8 cellular contexts compared by ENCODE assay signal in genomic region chr11:124069429-124070401, GRCh38. TPM values are rescaled to one million over a fixed set of nuclear protein-coding genes. Genes with fewer than 3 reads are reported as not detected.
A peak's percentile ranks its signal among the peaks of the same experiment; 100 is the strongest.
DNase-seq lines count a peak whose midpoint lies in the region; ATAC-seq and TF ChIP-seq lines count a peak whose summit lies in the region.

No MANE protein-coding gene starts in this region.

- TF ChIP-seq CTCF in fibroblast of villous mesenchyme (IDR thresholded peaks at IDR 0.05; ENCODE audit: insufficient read depth, low read depth, low read length) (peak; percentile 82), parathyroid adenoma (IDR thresholded peaks at IDR 0.05) (peak; percentile 28)

- H3K36me3 Mint-ChIP-seq in activated CD8-positive, alpha-beta memory T cell treated with anti-CD3 and anti-CD28 coated beads, Interleukin-2, amount 10 ng/mL, durations not matched to agents 7 days and 5 days = no peaks in the 10 kb centered on the region

- no peak overlapping the region for H3K27ac ChIP-seq in parathyroid adenoma

- H3K79me2 ChIP-seq in parathyroid adenoma = no peaks in the 10 kb centered on the region

- peak overlapping the region; percentile 31 for H3K4me3 Mint-ChIP-seq in activated CD8-positive, alpha-beta memory T cell treated with anti-CD3 and anti-CD28 coated beads, Interleukin-2, amount 10 ng/mL, durations not matched to agents 7 days and 5 days

- no peaks in the 10 kb centered on the region for H3K9me3 Mint-ChIP-seq in activated CD8-positive, alpha-beta memory T cell treated with anti-CD3 and anti-CD28 coated beads, Interleukin-2, amount 10 ng/mL, durations not matched to agents 7 days and 5 days (ENCODE audit: low read depth)

- no peak overlapping the region for H3K9ac ChIP-seq in parathyroid adenoma

- H3K4me1 ChIP-seq in parathyroid adenoma = no peaks in the 10 kb centered on the region

- CTCF ChIA-PET in activated CD8-positive, alpha-beta memory T cell treated with anti-CD3 and anti-CD28 coated beads, Interleukin-2, amount 10 ng/mL, durations not matched to agents 7 days and 5 days (lab: Charles Lee) = interaction anchor here (1.0 to 2.9 kb wide), 9 partner anchors 12 to 516 kb away, joined by 3 to 22 read pairs (median 3); partner anchors contain the start of gene VWA5A

- ATAC-seq in GM18511 (IDR thresholded peaks at IDR 0.05; ENCODE audit: unreplicated experiment) (peak; percentile 74), HG02981 (IDR thresholded peaks at IDR 0.05; ENCODE audit: unreplicated experiment) (peak; percentile 75)
- peak; percentile 96 for ATAC-seq in activated CD8-positive, alpha-beta memory T cell treated with anti-CD3 and anti-CD28 coated beads, Interleukin-2, amount 10 ng/mL, durations not matched to agents 7 days and 5 days

- DNase-seq in Ammon's horn (ENCODE audit: low spot score) (peak; percentile 73), NCI-H226 (peak; percentile 4), fibroblast of villous mesenchyme (ENCODE audit: low read depth) (peak; percentile 64), mucosa of gallbladder (ENCODE audit: low spot score) (no peak)
- DNase-seq in activated CD8-positive, alpha-beta memory T cell treated with anti-CD3 and anti-CD28 coated beads, Interleukin-2, amount 10 ng/mL, durations not matched to agents 7 days and 5 days = peak; percentile 75

- no peak overlapping the region for H3K27ac Mint-ChIP-seq in activated CD8-positive, alpha-beta memory T cell treated with anti-CD3 and anti-CD28 coated beads, Interleukin-2, amount 10 ng/mL, durations not matched to agents 7 days and 5 days

- no peaks in the 10 kb centered on the region for H3K36me3 ChIP-seq in parathyroid adenoma (ENCODE audit: control insufficient read depth, insufficient read depth, low read length)

- no peaks in the 10 kb centered on the region for H3K27me3 ChIP-seq in parathyroid adenoma (ENCODE audit: control insufficient read depth, insufficient read depth, low read length)

- no peak overlapping the region for H2AFZ ChIP-seq in parathyroid adenoma

- peaks cover 15% of the 10 kb centered on the region for H3K4me1 Mint-ChIP-seq in activated CD8-positive, alpha-beta memory T cell treated with anti-CD3 and anti-CD28 coated beads, Interleukin-2, amount 10 ng/mL, durations not matched to agents 7 days and 5 days

- no peaks in the 10 kb centered on the region for H3K9me3 ChIP-seq in parathyroid adenoma (ENCODE audit: control insufficient read depth, low read length)

- H3K4me2 ChIP-seq in parathyroid adenoma (ENCODE audit: low read length) = no peak overlapping the region

- H3K27me3 Mint-ChIP-seq in activated CD8-positive, alpha-beta memory T cell treated with anti-CD3 and anti-CD28 coated beads, Interleukin-2, amount 10 ng/mL, durations not matched to agents 7 days and 5 days = peaks cover 19% of the 10 kb centered on the region

- H3K4me3 ChIP-seq in fibroblast of villous mesenchyme (ENCODE audit: low read depth, low read length) (peak overlapping the region; percentile 42), parathyroid adenoma (ENCODE audit: low read depth, low read length) (no peak overlapping the region)

RNA-seq across cellular contexts. Expression of gene OR10G7, which starts 28.6 kb away (rescaled TPM):
- total RNA-seq in activated CD8-positive, alpha-beta memory T cell treated with anti-CD3 and anti-CD28 coated beads, Interleukin-2, amount 10 ng/mL, durations not matched to agents 7 days and 5 days = not detected
- total RNA-seq in fibroblast of villous mesenchyme (not detected in 2 replicates), mucosa of gallbladder (not detected)

RNA-seq across cellular contexts. Expression of gene OR10G8, which starts 43.1 kb away (rescaled TPM):
- not detected for total RNA-seq in activated CD8-positive, alpha-beta memory T cell treated with anti-CD3 and anti-CD28 coated beads, Interleukin-2, amount 10 ng/mL, durations not matched to agents 7 days and 5 days
- total RNA-seq in fibroblast of villous mesenchyme = not detected in 2 replicates
- not detected for total RNA-seq in mucosa of gallbladder

RNA-seq across cellular contexts. Expression of gene VWA5A, which starts 45.5 kb away (rescaled TPM):
- total RNA-seq in activated CD8-positive, alpha-beta memory T cell treated with anti-CD3 and anti-CD28 coated beads, Interleukin-2, amount 10 ng/mL, durations not matched to agents 7 days and 5 days = 1 to 10 TPM; 4.1 to 4.8 TPM
- total RNA-seq in fibroblast of villous mesenchyme (6.5 and 12.2 TPM in 2 replicates), mucosa of gallbladder (60.2 TPM)

RNA-seq across cellular contexts. Expression of gene OR10G9, which starts 46.9 kb away (rescaled TPM):
- total RNA-seq in activated CD8-positive, alpha-beta memory T cell treated with anti-CD3 and anti-CD28 coated beads, Interleukin-2, amount 10 ng/mL, durations not matched to agents 7 days and 5 days = not detected
- total RNA-seq in fibroblast of villous mesenchyme (not detected in 2 replicates), mucosa of gallbladder (not detected)

RNA-seq across cellular contexts. Expression of gene OR10G4, which starts 56.9 kb away (rescaled TPM):
- total RNA-seq in activated CD8-positive, alpha-beta memory T cell treated with anti-CD3 and anti-CD28 coated beads, Interleukin-2, amount 10 ng/mL, durations not matched to agents 7 days and 5 days = not detected
- total RNA-seq in fibroblast of villous mesenchyme = not detected in 2 replicates
- total RNA-seq in mucosa of gallbladder = not detected
